ENCODE assay signal across 1 cellular context in the genomic region with DNA sequence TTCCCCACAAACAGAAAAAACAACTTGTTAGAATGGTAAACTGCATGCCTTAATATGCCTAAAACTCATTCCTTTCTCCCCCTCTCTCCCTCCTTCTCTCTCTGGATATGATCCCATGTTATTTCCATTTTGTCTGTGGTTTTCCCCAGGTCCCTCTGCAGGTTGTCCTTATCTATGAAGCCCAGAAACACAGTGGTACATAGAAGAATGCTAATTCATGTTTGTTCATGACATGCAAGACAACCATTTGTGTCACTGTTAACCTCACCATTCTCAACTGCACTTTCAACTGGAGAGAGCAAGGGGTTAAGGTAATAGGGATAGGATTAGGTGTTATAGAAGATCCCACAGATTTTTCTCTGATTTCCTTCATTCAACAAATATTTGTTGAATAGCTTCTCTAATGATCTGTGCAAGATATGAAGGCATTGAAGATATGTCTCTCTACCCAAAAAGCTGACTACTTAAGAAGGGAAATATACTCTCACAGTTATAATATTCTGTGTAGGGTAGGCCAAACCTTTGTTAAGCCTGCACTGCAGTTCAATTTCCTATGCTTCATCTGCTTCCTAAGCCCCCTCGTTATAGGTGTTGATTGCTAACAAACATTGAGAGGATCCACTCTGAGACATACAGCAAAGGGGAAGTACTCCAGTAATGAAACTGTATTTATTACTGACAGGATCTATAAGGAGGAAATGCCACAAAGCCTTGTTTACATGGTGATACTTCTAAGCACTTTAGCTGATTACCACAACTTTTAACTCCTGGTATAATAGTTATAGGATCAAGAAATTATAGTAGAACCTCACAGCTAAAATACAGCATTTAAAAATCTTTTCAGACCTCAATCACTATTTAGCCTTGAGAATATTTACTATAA.
TF ChIP-seq lines count a peak whose summit lies in the region.

No MANE protein-coding gene starts in this region.

TF ChIP-seq in K562, 482 proteins besides CTCF, POLR2A, EP300 and RAD21 (continued from another document and continues in another):
- TF ChIP-seq, protein P1, sequence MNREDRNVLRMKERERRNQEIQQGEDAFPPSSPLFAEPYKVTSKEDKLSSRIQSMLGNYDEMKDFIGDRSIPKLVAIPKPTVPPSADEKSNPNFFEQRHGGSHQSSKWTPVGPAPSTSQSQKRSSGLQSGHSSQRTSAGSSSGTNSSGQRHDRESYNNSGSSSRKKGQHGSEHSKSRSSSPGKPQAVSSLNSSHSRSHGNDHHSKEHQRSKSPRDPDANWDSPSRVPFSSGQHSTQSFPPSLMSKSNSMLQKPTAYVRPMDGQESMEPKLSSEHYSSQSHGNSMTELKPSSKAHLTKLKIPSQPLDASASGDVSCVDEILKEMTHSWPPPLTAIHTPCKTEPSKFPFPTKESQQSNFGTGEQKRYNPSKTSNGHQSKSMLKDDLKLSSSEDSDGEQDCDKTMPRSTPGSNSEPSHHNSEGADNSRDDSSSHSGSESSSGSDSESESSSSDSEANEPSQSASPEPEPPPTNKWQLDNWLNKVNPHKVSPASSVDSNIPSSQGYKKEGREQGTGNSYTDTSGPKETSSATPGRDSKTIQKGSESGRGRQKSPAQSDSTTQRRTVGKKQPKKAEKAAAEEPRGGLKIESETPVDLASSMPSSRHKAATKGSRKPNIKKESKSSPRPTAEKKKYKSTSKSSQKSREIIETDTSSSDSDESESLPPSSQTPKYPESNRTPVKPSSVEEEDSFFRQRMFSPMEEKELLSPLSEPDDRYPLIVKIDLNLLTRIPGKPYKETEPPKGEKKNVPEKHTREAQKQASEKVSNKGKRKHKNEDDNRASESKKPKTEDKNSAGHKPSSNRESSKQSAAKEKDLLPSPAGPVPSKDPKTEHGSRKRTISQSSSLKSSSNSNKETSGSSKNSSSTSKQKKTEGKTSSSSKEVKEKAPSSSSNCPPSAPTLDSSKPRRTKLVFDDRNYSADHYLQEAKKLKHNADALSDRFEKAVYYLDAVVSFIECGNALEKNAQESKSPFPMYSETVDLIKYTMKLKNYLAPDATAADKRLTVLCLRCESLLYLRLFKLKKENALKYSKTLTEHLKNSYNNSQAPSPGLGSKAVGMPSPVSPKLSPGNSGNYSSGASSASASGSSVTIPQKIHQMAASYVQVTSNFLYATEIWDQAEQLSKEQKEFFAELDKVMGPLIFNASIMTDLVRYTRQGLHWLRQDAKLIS (CRISPR knock-in tag; IDR thresholded peaks at IDR 0.05): 0 out of 2 replicates have a peak, but pooled peaks have one; percentile 41
- TF ChIP-seq HDAC3 (IDR thresholded peaks at IDR 0.05; ENCODE audit: borderline replicate concordance, partially characterized antibody): peak; percentile 89
- TF ChIP-seq ZNF764 (CRISPR knock-in tag; IDR thresholded peaks at IDR 0.05; ENCODE audit: low read depth): no peak
- TF ChIP-seq, protein P2, sequence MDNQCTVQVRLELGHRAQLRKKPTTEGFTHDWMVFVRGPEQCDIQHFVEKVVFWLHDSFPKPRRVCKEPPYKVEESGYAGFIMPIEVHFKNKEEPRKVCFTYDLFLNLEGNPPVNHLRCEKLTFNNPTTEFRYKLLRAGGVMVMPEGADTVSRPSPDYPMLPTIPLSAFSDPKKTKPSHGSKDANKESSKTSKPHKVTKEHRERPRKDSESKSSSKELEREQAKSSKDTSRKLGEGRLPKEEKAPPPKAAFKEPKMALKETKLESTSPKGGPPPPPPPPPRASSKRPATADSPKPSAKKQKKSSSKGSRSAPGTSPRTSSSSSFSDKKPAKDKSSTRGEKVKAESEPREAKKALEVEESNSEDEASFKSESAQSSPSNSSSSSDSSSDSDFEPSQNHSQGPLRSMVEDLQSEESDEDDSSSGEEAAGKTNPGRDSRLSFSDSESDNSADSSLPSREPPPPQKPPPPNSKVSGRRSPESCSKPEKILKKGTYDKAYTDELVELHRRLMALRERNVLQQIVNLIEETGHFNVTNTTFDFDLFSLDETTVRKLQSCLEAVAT (IDR thresholded peaks at IDR 0.05): peak; percentile 75 to 96; a peak in 3 of 4 replicates
- TF ChIP-seq ZNF431 (CRISPR knock-in tag; IDR thresholded peaks at IDR 0.05): no peak
- TF ChIP-seq HOXB6 (CRISPR knock-in tag; IDR thresholded peaks at IDR 0.05; ENCODE audit: borderline replicate concordance): no peak
- TF ChIP-seq ZEB2 (IDR thresholded peaks at IDR 0.05): peak; percentile 95
- TF ChIP-seq TRIM24 (IDR thresholded peaks at IDR 0.05): peak; percentile 78 to 90
- TF ChIP-seq, protein P3, sequence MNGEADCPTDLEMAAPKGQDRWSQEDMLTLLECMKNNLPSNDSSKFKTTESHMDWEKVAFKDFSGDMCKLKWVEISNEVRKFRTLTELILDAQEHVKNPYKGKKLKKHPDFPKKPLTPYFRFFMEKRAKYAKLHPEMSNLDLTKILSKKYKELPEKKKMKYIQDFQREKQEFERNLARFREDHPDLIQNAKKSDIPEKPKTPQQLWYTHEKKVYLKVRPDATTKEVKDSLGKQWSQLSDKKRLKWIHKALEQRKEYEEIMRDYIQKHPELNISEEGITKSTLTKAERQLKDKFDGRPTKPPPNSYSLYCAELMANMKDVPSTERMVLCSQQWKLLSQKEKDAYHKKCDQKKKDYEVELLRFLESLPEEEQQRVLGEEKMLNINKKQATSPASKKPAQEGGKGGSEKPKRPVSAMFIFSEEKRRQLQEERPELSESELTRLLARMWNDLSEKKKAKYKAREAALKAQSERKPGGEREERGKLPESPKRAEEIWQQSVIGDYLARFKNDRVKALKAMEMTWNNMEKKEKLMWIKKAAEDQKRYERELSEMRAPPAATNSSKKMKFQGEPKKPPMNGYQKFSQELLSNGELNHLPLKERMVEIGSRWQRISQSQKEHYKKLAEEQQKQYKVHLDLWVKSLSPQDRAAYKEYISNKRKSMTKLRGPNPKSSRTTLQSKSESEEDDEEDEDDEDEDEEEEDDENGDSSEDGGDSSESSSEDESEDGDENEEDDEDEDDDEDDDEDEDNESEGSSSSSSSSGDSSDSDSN (IDR thresholded peaks at IDR 0.05; ENCODE audit: borderline replicate concordance in 1 of 2, low read depth in 2 of 2, low read length in 2 of 2): 0 out of 4 replicates have a peak, but pooled peaks of 1 of the 2 experiments have one; percentile 51
- no peak for TF ChIP-seq ZNF551 (CRISPR knock-in tag; IDR thresholded peaks at IDR 0.05)
- peak; percentile 27; the same call in 1 of the 2 replicates for TF ChIP-seq CXXC5 (CRISPR knock-in tag; IDR thresholded peaks at IDR 0.05)
- TF ChIP-seq KAT2B (IDR thresholded peaks at IDR 0.05; ENCODE audit: low read depth, low read length): no peak
- TF ChIP-seq RUNX1 (IDR thresholded peaks at IDR 0.05; ENCODE audit: low read depth): no peak
- peak; percentile 37 to 63; a peak in 2 of 4 replicates for TF ChIP-seq MAZ (CRISPR knock-in tag; conservative IDR thresholded peaks at IDR 0.05 in 1 of 2, IDR thresholded peaks at IDR 0.05 in 1 of 2)
- peak; percentile 46; the same call in 1 of the 2 replicates for TF ChIP-seq ZFX (CRISPR knock-in tag; IDR thresholded peaks at IDR 0.05)
- TF ChIP-seq TBL1XR1 (IDR thresholded peaks at IDR 0.05; ENCODE audit: low read length in 2 of 2): peak in 1 of 2 experiments; percentile 83; a peak in 2 of 4 replicates
- peak; percentile 99 for TF ChIP-seq ARID1B (IDR thresholded peaks at IDR 0.05)
- no peak for TF ChIP-seq ZNF354B (CRISPR knock-in tag; IDR thresholded peaks at IDR 0.05)
- no peak for TF ChIP-seq SREBF2 (CRISPR knock-in tag; IDR thresholded peaks at IDR 0.05)
- peak; percentile 74 for TF ChIP-seq GATAD2B (IDR thresholded peaks at IDR 0.05; ENCODE audit: borderline replicate concordance)
- TF ChIP-seq, protein P4, sequence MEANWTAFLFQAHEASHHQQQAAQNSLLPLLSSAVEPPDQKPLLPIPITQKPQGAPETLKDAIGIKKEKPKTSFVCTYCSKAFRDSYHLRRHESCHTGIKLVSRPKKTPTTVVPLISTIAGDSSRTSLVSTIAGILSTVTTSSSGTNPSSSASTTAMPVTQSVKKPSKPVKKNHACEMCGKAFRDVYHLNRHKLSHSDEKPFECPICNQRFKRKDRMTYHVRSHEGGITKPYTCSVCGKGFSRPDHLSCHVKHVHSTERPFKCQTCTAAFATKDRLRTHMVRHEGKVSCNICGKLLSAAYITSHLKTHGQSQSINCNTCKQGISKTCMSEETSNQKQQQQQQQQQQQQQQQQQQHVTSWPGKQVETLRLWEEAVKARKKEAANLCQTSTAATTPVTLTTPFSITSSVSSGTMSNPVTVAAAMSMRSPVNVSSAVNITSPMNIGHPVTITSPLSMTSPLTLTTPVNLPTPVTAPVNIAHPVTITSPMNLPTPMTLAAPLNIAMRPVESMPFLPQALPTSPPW (CRISPR knock-in tag; IDR thresholded peaks at IDR 0.05): peak; percentile 89
- TF ChIP-seq ZNF197 (CRISPR knock-in tag; IDR thresholded peaks at IDR 0.05; ENCODE audit: low read depth): 0 out of 2 replicates have a peak, but pooled peaks have one; percentile 53
- TF ChIP-seq CC2D1A (IDR thresholded peaks at IDR 0.05): peak; percentile 93
- TF ChIP-seq SETDB1 (IDR thresholded peaks at IDR 0.05; ENCODE audit: low read length): no peak
- no peak for TF ChIP-seq FOXK1 (CRISPR knock-in tag; IDR thresholded peaks at IDR 0.05; ENCODE audit: borderline replicate concordance)
- TF ChIP-seq MEIS2 (IDR thresholded peaks at IDR 0.05; ENCODE audit: partially characterized antibody): peak; percentile 87
- peak; percentile 90 for TF ChIP-seq EHMT2 (IDR thresholded peaks at IDR 0.05)
- no peak for TF ChIP-seq NCOA6 (IDR thresholded peaks at IDR 0.05)
- TF ChIP-seq TAF9B (IDR thresholded peaks at IDR 0.05; ENCODE audit: partially characterized antibody): no peak
- TF ChIP-seq TAL1 (IDR thresholded peaks at IDR 0.05): peak; percentile 95
- TF ChIP-seq KHSRP (IDR thresholded peaks at IDR 0.05): 0 out of 2 replicates have a peak, but pooled peaks have one; percentile 68
- no peak for TF ChIP-seq ZNF436 (CRISPR knock-in tag; IDR thresholded peaks at IDR 0.05)
- no peak for TF ChIP-seq CHD2 (IDR thresholded peaks at IDR 0.05; ENCODE audit: low read depth, low read length)
- peak; percentile 97 for TF ChIP-seq CBFA2T3 (IDR thresholded peaks at IDR 0.05)
- TF ChIP-seq TCFL5 (CRISPR knock-in tag; conservative IDR thresholded peaks at IDR 0.05): no peak
- peak; percentile 86 for TF ChIP-seq ELF4 (CRISPR knock-in tag; IDR thresholded peaks at IDR 0.05)
- no peak for TF ChIP-seq RBM15 (IDR thresholded peaks at IDR 0.05; ENCODE audit: insufficient read depth, low read length)
- TF ChIP-seq, protein P5, sequence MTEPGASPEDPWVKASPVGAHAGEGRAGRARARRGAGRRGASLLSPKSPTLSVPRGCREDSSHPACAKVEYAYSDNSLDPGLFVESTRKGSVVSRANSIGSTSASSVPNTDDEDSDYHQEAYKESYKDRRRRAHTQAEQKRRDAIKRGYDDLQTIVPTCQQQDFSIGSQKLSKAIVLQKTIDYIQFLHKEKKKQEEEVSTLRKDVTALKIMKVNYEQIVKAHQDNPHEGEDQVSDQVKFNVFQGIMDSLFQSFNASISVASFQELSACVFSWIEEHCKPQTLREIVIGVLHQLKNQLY (CRISPR knock-in tag; conservative IDR thresholded peaks at IDR 0.05): no peak
- no peak for TF ChIP-seq CHCHD3 (CRISPR knock-in tag; IDR thresholded peaks at IDR 0.05)
- TF ChIP-seq, protein P6, sequence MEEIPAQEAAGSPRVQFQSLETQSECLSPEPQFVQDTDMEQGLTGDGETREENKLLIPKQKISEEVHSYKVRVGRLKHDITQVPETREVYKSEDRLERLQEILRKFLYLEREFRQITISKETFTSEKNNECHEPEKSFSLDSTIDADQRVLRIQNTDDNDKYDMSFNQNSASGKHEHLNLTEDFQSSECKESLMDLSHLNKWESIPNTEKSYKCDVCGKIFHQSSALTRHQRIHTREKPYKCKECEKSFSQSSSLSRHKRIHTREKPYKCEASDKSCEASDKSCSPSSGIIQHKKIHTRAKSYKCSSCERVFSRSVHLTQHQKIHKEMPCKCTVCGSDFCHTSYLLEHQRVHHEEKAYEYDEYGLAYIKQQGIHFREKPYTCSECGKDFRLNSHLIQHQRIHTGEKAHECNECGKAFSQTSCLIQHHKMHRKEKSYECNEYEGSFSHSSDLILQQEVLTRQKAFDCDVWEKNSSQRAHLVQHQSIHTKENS (CRISPR knock-in tag; IDR thresholded peaks at IDR 0.05): no peak
- no peak for TF ChIP-seq ILK (tag; IDR thresholded peaks at IDR 0.05; ENCODE audit: borderline replicate concordance, low read depth)
- TF ChIP-seq ARHGAP35 (IDR thresholded peaks at IDR 0.05; ENCODE audit: partially characterized antibody): no peak
- 0 out of 2 replicates have a peak, but pooled peaks have one; percentile 48 for TF ChIP-seq ZNF445 (CRISPR knock-in tag; IDR thresholded peaks at IDR 0.05; ENCODE audit: low read depth)
- TF ChIP-seq CBX3 (IDR thresholded peaks at IDR 0.05; ENCODE audit: borderline replicate concordance in 1 of 2, low read length in 2 of 2): no peak; a peak in 1 of 3 replicates
- no peak for TF ChIP-seq ZNF41 (CRISPR knock-in tag; conservative IDR thresholded peaks at IDR 0.05)
- peak; percentile 94 for TF ChIP-seq CBFA2T2 (conservative IDR thresholded peaks at IDR 0.05)
- TF ChIP-seq, protein P7, sequence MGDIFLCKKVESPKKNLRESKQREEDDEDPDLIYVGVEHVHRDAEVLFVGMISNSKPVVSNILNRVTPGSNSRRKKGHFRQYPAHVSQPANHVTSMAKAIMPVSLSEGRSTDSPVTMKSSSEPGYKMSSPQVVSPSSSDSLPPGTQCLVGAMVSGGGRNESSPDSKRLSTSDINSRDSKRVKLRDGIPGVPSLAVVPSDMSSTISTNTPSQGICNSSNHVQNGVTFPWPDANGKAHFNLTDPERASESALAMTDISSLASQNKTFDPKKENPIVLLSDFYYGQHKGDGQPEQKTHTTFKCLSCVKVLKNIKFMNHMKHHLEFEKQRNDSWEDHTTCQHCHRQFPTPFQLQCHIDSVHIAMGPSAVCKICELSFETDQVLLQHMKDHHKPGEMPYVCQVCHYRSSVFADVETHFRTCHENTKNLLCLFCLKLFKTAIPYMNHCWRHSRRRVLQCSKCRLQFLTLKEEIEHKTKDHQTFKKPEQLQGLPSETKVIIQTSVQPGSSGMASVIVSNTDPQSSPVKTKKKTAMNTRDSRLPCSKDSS (IDR thresholded peaks at IDR 0.05; ENCODE audit: low read depth, partially characterized antibody): no peak
- TF ChIP-seq ZKSCAN8 (CRISPR knock-in tag; IDR thresholded peaks at IDR 0.05): peak; percentile 64; the same call in 1 of the 2 replicates
- TF ChIP-seq NONO (IDR thresholded peaks at IDR 0.05; ENCODE audit: low read depth in 2 of 2, low read length in 1 of 2): peak in 1 of 2 experiments; percentile 46; a peak in 1 of 4 replicates
- 0 out of 2 replicates have a peak, but pooled peaks have one; percentile 38 for TF ChIP-seq ZNF584 (CRISPR knock-in tag; IDR thresholded peaks at IDR 0.05; ENCODE audit: low read depth)
- TF ChIP-seq, protein P8, sequence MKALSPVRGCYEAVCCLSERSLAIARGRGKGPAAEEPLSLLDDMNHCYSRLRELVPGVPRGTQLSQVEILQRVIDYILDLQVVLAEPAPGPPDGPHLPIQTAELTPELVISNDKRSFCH (CRISPR knock-in tag; IDR thresholded peaks at IDR 0.05): no peak
- TF ChIP-seq, protein P8 (tag; IDR thresholded peaks at IDR 0.05): peak; percentile 56; the same call in 1 of the 2 replicates
- no peak for TF ChIP-seq POLR3G (IDR thresholded peaks at IDR 0.05; ENCODE audit: extremely low read depth, insufficient read length, insufficient replicate concordance)
